In genomic region chr6:159790149-159790946, GRCh38 we compare ENCODE assay signal across 8 cellular contexts.
DNase-seq lines count a peak whose midpoint lies in the region; ATAC-seq lines count a peak whose summit lies in the region.

Gene MRPL18, plus strand, starts transcription at chr6:159790467. Its CDS starts 121 bp downstream, at chr6:159790588.

- ATAC-seq in GM19023 (IDR thresholded peaks at IDR 0.05; ENCODE audit: unreplicated experiment) = peak; percentile 83
- peak; percentile 87 for ATAC-seq in HG03280 (IDR thresholded peaks at IDR 0.05; ENCODE audit: unreplicated experiment)

- DNase-seq in AG08396 (ENCODE audit: low spot score) (peak; percentile 95), NCI-H345 treated with DMSO at 0.1 percent for 48 hours (lab: John Stamatoyannopoulos, UW; ENCODE audit: unreplicated experiment) (peak; percentile 90), inferior parietal cortex (ENCODE audit: extremely low spot score) (peak; percentile 98)
- peak; percentile 68 to 78 (median 74) for DNase-seq in activated CD4-positive, CD25-positive, alpha-beta regulatory T cell (lab: John Stamatoyannopoulos, UW)
- DNase-seq in central memory CD4-positive, alpha-beta T cell = peak; percentile 86
- DNase-seq in stimulated activated CD4-positive, alpha-beta T cell treated with anti-CD3 and anti-CD28 coated beads, Interleukin-12 subunit alpha, Interleukin-12 subunit beta, amount 100 ng/mL, for 24 hours (ENCODE audit: low read depth in 2 of 2) = peak; percentile 76 to 85

Comparison
In these comparisons a context has a peak if more than half of its experiments do, and no peak if none do; other contexts are left out.
1. Peak in every context shown above with its lines: DNase-seq and ATAC-seq.